ENCODE assay signal across 13 cellular contexts in the genomic region with DNA sequence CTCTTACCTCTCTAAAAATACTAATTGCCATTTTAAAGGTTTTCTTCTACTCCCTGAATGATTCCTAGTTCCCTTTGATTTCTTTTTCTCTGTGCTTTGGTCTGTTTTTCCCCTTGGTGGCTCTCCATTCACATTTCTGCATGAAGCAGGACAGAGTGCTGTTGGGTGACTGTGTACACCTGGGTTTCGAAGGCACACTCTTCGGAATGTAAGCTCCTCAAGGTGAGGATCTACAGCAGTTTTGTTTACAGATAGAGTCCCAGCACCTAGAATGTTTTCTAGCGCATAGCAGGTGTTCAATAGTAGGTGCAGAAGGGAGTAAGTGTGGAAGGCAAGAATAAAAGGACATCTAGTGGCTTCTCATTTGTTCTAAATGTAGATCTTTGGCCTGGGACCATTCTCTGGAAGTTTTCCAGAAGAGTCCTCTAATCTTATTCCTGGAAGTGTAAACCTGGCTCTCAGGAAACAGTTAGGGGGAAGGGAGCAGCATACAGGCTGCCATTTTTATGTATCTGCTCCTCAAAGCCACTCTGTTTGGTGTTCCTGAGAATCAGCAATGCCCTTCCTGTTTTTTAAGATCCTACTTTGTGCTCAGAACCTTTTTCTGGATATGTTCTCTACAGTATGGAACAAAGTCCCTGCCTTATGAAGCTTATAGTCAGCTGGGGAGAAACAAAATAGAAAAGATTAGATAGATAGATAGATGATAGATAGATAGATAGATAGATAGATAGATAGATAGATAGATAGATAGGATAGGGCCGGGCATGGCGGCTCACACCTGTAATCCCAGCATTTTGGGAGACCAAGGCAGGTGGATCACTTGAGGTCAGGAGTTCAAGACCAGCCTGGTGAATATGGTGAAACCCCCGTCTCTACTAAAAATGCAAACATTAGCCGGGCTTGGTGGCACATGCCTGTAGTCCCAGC. TPM values are rescaled to one million over a fixed set of nuclear protein-coding genes. Genes with fewer than 3 reads are reported as not detected.
"Had no signal": no experiment of that assay in that cellular context is flagged by ENCODE, and none has a peak within 500 bp of the region (broad histone marks: within the 10 kb centered on the region; RNA-seq: fewer than 3 reads in every experiment).

No MANE protein-coding gene starts in this region.

- DNase-seq: activated CD4-positive, alpha-beta T cell treated with anti-CD3 and anti-CD28 coated beads, Interleukin-2, amount 10 ng/mL, durations not matched to agents 7 days and 5 days; activated CD4-positive, CD25-positive, alpha-beta regulatory T cell; activated naive CD4-positive, alpha-beta T cell treated with anti-CD3 and anti-CD28 coated beads, Interleukin-2, amount 50 U/mL, for 16 hours; endodermal cell; SK-N-SH; stimulated activated CD4-positive, alpha-beta T cell treated with anti-CD3 and anti-CD28 coated beads, Interleukin-4, amount 100 ng/mL, for 1 hour; stimulated activated CD8-positive, alpha-beta memory T cell treated with anti-CD3 and anti-CD28 coated beads, Interleukin-4, amount 100 ng/mL, for 48 hours; stimulated activated naive CD8-positive, alpha-beta T cell treated with anti-CD3 and anti-CD28 coated beads, Interleukin-15, Interleukin-2, amounts not matched to agents 100 U/mL and 50 U/mL, for 24 hours had no signal

- H3K9me3 ChIP-seq: SK-N-SH, thoracic aorta, vagina had no signal

- H3K36me3 ChIP-seq: thoracic aorta, vagina had no signal

- H3K9me3 Mint-ChIP-seq: activated CD4-positive, alpha-beta T cell treated with anti-CD3 and anti-CD28 coated beads, Interleukin-2, amount 10 ng/mL, durations not matched to agents 7 days and 5 days; activated T-helper 2 cell treated with anti-CD3 and anti-CD28 coated beads, Interferon-gamma antibody, Interleukin-2, Interleukin-4, amounts not matched to agents 10 μg/mL and 5 μg/mL and 100 μg/mL, durations not matched to agents 14 hours and 24 hours and 36 hours; central memory CD8-positive, alpha-beta T cell; endodermal cell had no signal

- H3K27ac ChIP-seq: thoracic aorta, vagina had no signal

- H3K4me3 Mint-ChIP-seq: activated CD4-positive, alpha-beta T cell treated with anti-CD3 and anti-CD28 coated beads, Interleukin-2, amount 10 ng/mL, durations not matched to agents 7 days and 5 days; central memory CD8-positive, alpha-beta T cell; endodermal cell had no signal

- H3K27ac Mint-ChIP-seq: activated CD4-positive, alpha-beta T cell treated with anti-CD3 and anti-CD28 coated beads, Interleukin-2, amount 10 ng/mL, durations not matched to agents 7 days and 5 days; activated T-helper 2 cell treated with anti-CD3 and anti-CD28 coated beads, Interferon-gamma antibody, Interleukin-2, Interleukin-4, amounts not matched to agents 10 μg/mL and 5 μg/mL and 100 μg/mL, durations not matched to agents 14 hours and 24 hours and 36 hours; endodermal cell had no signal

- H3K4me1 ChIP-seq: vagina had no signal

- H3K27me3 ChIP-seq: vagina had no signal

- ATAC-seq: stimulated activated naive CD8-positive, alpha-beta T cell treated with anti-CD3 and anti-CD28 coated beads, Interleukin-15, Interleukin-2, amounts not matched to agents 100 U/mL and 50 U/mL, for 24 hours had no signal

- H3K4me1 Mint-ChIP-seq: activated CD4-positive, alpha-beta T cell treated with anti-CD3 and anti-CD28 coated beads, Interleukin-2, amount 10 ng/mL, durations not matched to agents 7 days and 5 days; central memory CD8-positive, alpha-beta T cell; endodermal cell had no signal

- H3K4me3 ChIP-seq: thoracic aorta, vagina had no signal

RNA-seq across cellular contexts. Expression of gene EFNA1, which starts 22.8 kb away (rescaled TPM):
- total RNA-seq: T-helper 1 cell treated with Interleukin-12 subunit alpha and Interleukin-12 subunit beta and Interleukin-4 antibody, amounts not matched to agents 30 ng/mL and 1 ng/mL, for 36 hours had no signal
